11 cellular contexts compared by ENCODE assay signal in genomic region chr2:224971214-224971613, GRCh38.
DNase-seq lines count a peak whose midpoint lies in the region; ATAC-seq and TF ChIP-seq lines count a peak whose summit lies in the region.
"Had no signal": no experiment of that assay in that cellular context is flagged by ENCODE, and none has a peak within 500 bp of the region (broad histone marks: within the 10 kb centered on the region; RNA-seq: fewer than 3 reads in every experiment).

No MANE protein-coding gene starts in this region.

- CTCF ChIA-PET in CD8-positive, alpha-beta memory T cell (lab: Charles Lee): interaction anchor here (0.9 to 1.4 kb wide), 4 partner anchors 11 to 31 kb away, joined by 3 to 4 read pairs (median 4); no protein-coding TSS in a partner anchor

- DNase-seq in CD8-positive, alpha-beta memory T cell: peak in 1 of 5 donors; percentile 52
- DNase-seq in effector memory CD8-positive, alpha-beta T cell: no peak
- DNase-seq in GDM1 (lab: John Stamatoyannopoulos, UW): no peak
- DNase-seq in CD14-positive monocyte (ENCODE audit: low spot score): no peak
- DNase-seq in tibial nerve (ENCODE audit: low spot score in 2 of 2): no peak
- DNase-seq in H4 (ENCODE audit: low spot score): no peak
- DNase-seq: EL; stimulated activated CD8-positive, alpha-beta memory T cell treated with anti-CD3 and anti-CD28 coated beads, Interleukin-4, amount 100 ng/mL, for 48 hours; WERI-Rb-1 had no signal

- intact Hi-C loops in CD14-positive monocyte (cut with micrococcal nuclease): no loop called here

- H3K27me3 ChIP-seq in CD8-positive, alpha-beta memory T cell (ENCODE audit: insufficient read depth, low read length, poor library complexity, severe bottlenecking): no peaks in the 10 kb centered on the region
- H3K27me3 ChIP-seq in tibial nerve: no peaks in the 10 kb centered on the region

- POLR2A ChIA-PET in CD8-positive, alpha-beta memory T cell (lab: Charles Lee): interaction anchor here (1.0 kb wide), 1 partner anchor 15 kb away, joined by 3 read pairs; no protein-coding TSS in a partner anchor

- H3K27ac Mint-ChIP-seq in CD8-positive, alpha-beta memory T cell: peak overlapping the region; percentile 10 to 84 (median 64)
- peak overlapping the region; percentile 67 to 86 for H3K27ac Mint-ChIP-seq in effector memory CD8-positive, alpha-beta T cell
- peak overlapping the region in 2 of 7 donors; percentile 48 to 54 for H3K27ac Mint-ChIP-seq in CD14-positive monocyte

- TF ChIP-seq POLR2A in tibial nerve (IDR thresholded peaks at IDR 0.05): no peak

- H3K27ac ChIP-seq in CD8-positive, alpha-beta memory T cell (ENCODE audit: low read depth, low read length): no peak overlapping the region
- H3K27ac ChIP-seq in tibial nerve: no peak overlapping the region
- H3K27ac ChIP-seq: WERI-Rb-1 had no signal

- TF ChIP-seq CTCF in CD14-positive monocyte (IDR thresholded peaks at IDR 0.05) (no peak), tibial nerve (IDR thresholded peaks at IDR 0.05) (no peak)

- no peaks in the 10 kb centered on the region for H3K9me3 Mint-ChIP-seq in CD8-positive, alpha-beta memory T cell
- H3K9me3 Mint-ChIP-seq in effector memory CD8-positive, alpha-beta T cell: no peaks in the 10 kb centered on the region
- H3K9me3 Mint-ChIP-seq in CD14-positive monocyte: no peaks in the 10 kb centered on the region

- WGBS in tibial nerve, 2 donors: 82 to 88% methylated on average over 4 of the region's 4 CpGs

- no peak overlapping the region for H3K4me3 ChIP-seq in CD8-positive, alpha-beta memory T cell (ENCODE audit: low read length)
- H3K4me3 ChIP-seq in tibial nerve: no peak overlapping the region

- ATAC-seq in GM19351 (IDR thresholded peaks at IDR 0.05; ENCODE audit: unreplicated experiment): peak; percentile 59
- peak; percentile 50 for ATAC-seq in HG03521 (IDR thresholded peaks at IDR 0.05; ENCODE audit: unreplicated experiment)
- peak; percentile 45 for ATAC-seq in effector memory CD8-positive, alpha-beta T cell (replicated peaks)

- H3K36me3 Mint-ChIP-seq in CD8-positive, alpha-beta memory T cell: peaks cover 0 to 2% (median 1%) of the 10 kb centered on the region in 3 donors
- H3K36me3 Mint-ChIP-seq in effector memory CD8-positive, alpha-beta T cell (ENCODE audit: insufficient read depth): no peaks in the 10 kb centered on the region
- peaks cover 5 to 8% of the 10 kb centered on the region in 2 donors for H3K36me3 Mint-ChIP-seq in CD14-positive monocyte

- H3K36me3 ChIP-seq in CD8-positive, alpha-beta memory T cell (ENCODE audit: insufficient read depth, low read length): no peaks in the 10 kb centered on the region
- H3K36me3 ChIP-seq in tibial nerve: no peaks in the 10 kb centered on the region
- H3K36me3 ChIP-seq: WERI-Rb-1 had no signal

- peaks cover 63 to 89% (median 86%) of the 10 kb centered on the region in 3 donors for H3K4me1 Mint-ChIP-seq in CD8-positive, alpha-beta memory T cell
- H3K4me1 Mint-ChIP-seq in effector memory CD8-positive, alpha-beta T cell (ENCODE audit: low read depth in 2 of 2): peaks cover 33 to 65% of the 10 kb centered on the region in 2 donors
- peaks cover 20% of the 10 kb centered on the region for H3K4me1 Mint-ChIP-seq in CD14-positive monocyte

- peaks cover 46% of the 10 kb centered on the region for H3K4me1 ChIP-seq in CD8-positive, alpha-beta memory T cell (ENCODE audit: insufficient read depth, low read length)
- H3K4me1 ChIP-seq in tibial nerve: peaks cover 0 to 25% (median 11%) of the 10 kb centered on the region in 4 donors

- peak overlapping the region in 6 of 7 donors; percentile 15 to 67 (median 56) for H3K4me3 Mint-ChIP-seq in CD8-positive, alpha-beta memory T cell
- peak overlapping the region; percentile 59 to 60 for H3K4me3 Mint-ChIP-seq in effector memory CD8-positive, alpha-beta T cell
- H3K4me3 Mint-ChIP-seq in CD14-positive monocyte: no peak overlapping the region

- no peak for TF ChIP-seq EP300 in tibial nerve (IDR thresholded peaks at IDR 0.05)

- no peaks in the 10 kb centered on the region for H3K9me3 ChIP-seq in CD8-positive, alpha-beta memory T cell (ENCODE audit: low read length)
- H3K9me3 ChIP-seq in tibial nerve: no peaks in the 10 kb centered on the region

- no peaks in the 10 kb centered on the region for H3K27me3 Mint-ChIP-seq in CD8-positive, alpha-beta memory T cell
- no peaks in the 10 kb centered on the region for H3K27me3 Mint-ChIP-seq in effector memory CD8-positive, alpha-beta T cell
- H3K27me3 Mint-ChIP-seq in CD14-positive monocyte (ENCODE audit: low read depth in 3 of 3): no peaks in the 10 kb centered on the region

Comparison
In these comparisons a context has a peak if more than half of its experiments do, and no peak if none do; other contexts are left out.
1. H3K4me3 Mint-ChIP-seq: peak in CD8-positive, alpha-beta memory T cell (6 of 7) and effector memory CD8-positive, alpha-beta T cell (2 of 2); none in CD14-positive monocyte (0 of 2).
2. Peak in every context shown above with its lines, with median percentiles within 50 percentile points of each other: ATAC-seq.